Comparison of ENCODE assay signal across 10 cellular contexts in genomic region chr15:37093480-37094410, GRCh38. TPM values are rescaled to one million over a fixed set of nuclear protein-coding genes. Genes with fewer than 3 reads are reported as not detected.
A peak's percentile ranks its signal among the peaks of the same experiment; 100 is the strongest.
DNase-seq lines count a peak whose midpoint lies in the region; ATAC-seq, FAIRE-seq and TF ChIP-seq lines count a peak whose summit lies in the region.
"Had no signal": no experiment of that assay in that cellular context is flagged by ENCODE, and none has a peak within 500 bp of the region (broad histone marks: within the 10 kb centered on the region; RNA-seq: fewer than 3 reads in every experiment).

No MANE protein-coding gene starts in this region.

- SMC1A ChIA-PET in GM12878 (lab: Charles Lee; ENCODE audit: uncharacterized antibody, unreplicated experiment): interaction anchor here (0.8 to 4.0 kb wide), 20 partner anchors 10 to 201 kb away, joined by 3 to 31 read pairs (median 4); no protein-coding TSS in a partner anchor

- peaks cover 19% of the 10 kb centered on the region for H3K79me2 ChIP-seq in GM12878 (ENCODE audit: control insufficient read depth, insufficient read depth, low read length)

- H3K27me3 ChIP-seq in GM12878 (replicated peaks in 1 of 2; ENCODE audit: control insufficient read depth in 2 of 2, insufficient read depth in 2 of 2, low read length in 1 of 2): no peaks in the 10 kb centered on the region; a peak in 1 of 4 replicates
- H3K27me3 ChIP-seq in iPS-20b (ENCODE audit: insufficient read depth, low read length): peaks cover 74% of the 10 kb centered on the region
- H3K27me3 ChIP-seq in stomach: peaks cover 0 to 32% (median 0%) of the 10 kb centered on the region in 3 donors
- H3K27me3 ChIP-seq: SJSA1 had no signal

- POLR2A ChIA-PET in GM12878 (lab: Charles Lee): interaction anchor here (1.4 kb wide), 1 partner anchor 128 kb away, joined by 3 read pairs; no protein-coding TSS in a partner anchor

- in situ Hi-C loops in GM12878 (cut with MboI): loop anchor here (10.0 kb wide), 1 partner anchor 1569 kb away; no protein-coding TSS in a partner anchor

- BruUV-seq in GM12878 (replicated peaks; lab: Mats Ljungman, UMichigan): no TSS peak

- peak overlapping the region; percentile 1 for H3K4me2 ChIP-seq in GM12878 (ENCODE audit: control insufficient read depth, insufficient read depth)

- H3K9ac ChIP-seq in GM12878 (ENCODE audit: control insufficient read depth, insufficient read depth, low read length): no peak overlapping the region
- no peak overlapping the region for H3K9ac ChIP-seq in iPS-20b (ENCODE audit: low read depth, low read length)

- CTCF ChIA-PET in GM12878 (lab: Yijun Ruan, JAX): interaction anchor here (1.1 to 2.4 kb wide), 8 partner anchors 8 to 210 kb away, joined by 3 to 11 read pairs (median 3); no protein-coding TSS in a partner anchor

- no peaks in the 10 kb centered on the region for H3K9me3 ChIP-seq in GM12878 (replicated peaks; ENCODE audit: control insufficient read depth, insufficient read depth, low read length)
- H3K9me3 ChIP-seq in iPS-20b (ENCODE audit: insufficient read depth, low read depth, low read length): no peaks in the 10 kb centered on the region
- H3K9me3 ChIP-seq in stomach: no peaks in the 10 kb centered on the region
- H3K9me3 ChIP-seq: SJSA1 had no signal

- no peak overlapping the region for H3K27ac ChIP-seq in GM12878 (ENCODE audit: control insufficient read depth, insufficient read depth)
- H3K27ac ChIP-seq in iPS-20b (ENCODE audit: low read length): no peak overlapping the region
- peak overlapping the region in 3 of 5 donors; percentile 94 to 96 (median 95) for H3K27ac ChIP-seq in stomach
- H3K27ac ChIP-seq: SJSA1 had no signal

- no peak overlapping the region for H2AFZ ChIP-seq in GM12878 (ENCODE audit: control insufficient read depth, low read depth, low read length)

- FAIRE-seq in HTR-8/SVneo (lab: Jason Lieb, UNC): peak; percentile 76
- no peak for FAIRE-seq in GM12878 (lab: Jason Lieb, UNC)

- TF ChIP-seq POLR2A in GM12878 (IDR thresholded peaks at IDR 0.05; ENCODE audit: low read depth, low read length): no peak
- no peak for TF ChIP-seq POLR2A in stomach (IDR thresholded peaks at IDR 0.05)

- no peak overlapping the region for H3K4me3 ChIP-seq in GM12878
- H3K4me3 ChIP-seq in iPS-20b (ENCODE audit: low read length): peak overlapping the region; percentile 59; the same call in 1 of the 2 replicates
- H3K4me3 ChIP-seq in stomach: peak overlapping the region; percentile 10 to 79 (median 51)
- H3K4me3 ChIP-seq: SJSA1 had no signal

- 70% methylated on average over 12 of the region's 12 CpGs for WGBS in GM12878 (ENCODE audit: insufficient coverage, insufficient replicate concordance, low lambda C conversion rate, missing lambda C conversion rate)
- 62 to 77% (median 71%) methylated on average over 12 of the region's 12 CpGs for WGBS in stomach, 5 donors

- RAD21 ChIA-PET in GM12878 (lab: Charles Lee; ENCODE audit: unreplicated experiment): interaction anchor here (1.0 to 1.5 kb wide), 5 partner anchors 11 to 593 kb away, joined by 3 to 7 read pairs (median 4); no protein-coding TSS in a partner anchor

- no peaks in the 10 kb centered on the region for H4K20me1 ChIP-seq in GM12878 (ENCODE audit: control insufficient read depth, insufficient read depth)

- no peak for TF ChIP-seq RAD21 in GM12878 (IDR thresholded peaks at IDR 0.05; ENCODE audit: insufficient read depth, low read depth, low read length)

- peak; percentile 30; the same call in 2 of the 3 replicates for ATAC-seq in GM12878
- ATAC-seq in GM19324 (IDR thresholded peaks at IDR 0.05; ENCODE audit: low FRiP score, unreplicated experiment): no peak
- no peak for ATAC-seq in HG02973 (IDR thresholded peaks at IDR 0.05; ENCODE audit: unreplicated experiment)
- ATAC-seq in GM21576 (IDR thresholded peaks at IDR 0.05; ENCODE audit: unreplicated experiment): no peak

- intact Hi-C loops in GM12878 (cut with micrococcal nuclease; ENCODE audit: unreplicated experiment) (no loop called here), stomach (cut with DNase I; ENCODE audit: low total_unique reads) (no loop called here)

- DNase-seq in HTR-8/SVneo (ENCODE audit: insufficient read length, low spot score) (no peak), GM12878 (ENCODE audit: low read depth, low spot score) (no peak), stomach (no peak)
- DNase-seq in effector CD4-positive, alpha-beta T cell: no peak
- DNase-seq: cerebellar nuclear complex had no signal

- H3K4me1 ChIP-seq in GM12878 (ENCODE audit: control insufficient read depth, insufficient read depth, low read length): peaks cover 13% of the 10 kb centered on the region
- H3K4me1 ChIP-seq in iPS-20b (ENCODE audit: insufficient read depth, low read length): peaks cover 42% of the 10 kb centered on the region
- peaks cover 0 to 56% (median 17%) of the 10 kb centered on the region in 4 donors for H3K4me1 ChIP-seq in stomach

- TF ChIP-seq EP300 in GM12878 (IDR thresholded peaks at IDR 0.05; ENCODE audit: borderline replicate concordance in 1 of 2, control insufficient read depth in 1 of 2, low read depth in 2 of 2, low read length in 2 of 2): no peak
- no peak for TF ChIP-seq EP300 in stomach (IDR thresholded peaks at IDR 0.05)

- TF ChIP-seq CTCF in GM12878 (IDR thresholded peaks at IDR 0.05 in 2 of 3, conservative IDR thresholded peaks at IDR 0.05 in 1 of 3; ENCODE audit: control insufficient read depth in 2 of 3, extremely low read depth in 1 of 3, insufficient read depth in 1 of 3, low read depth in 3 of 3, low read length in 3 of 3) (no peak), stomach (IDR thresholded peaks at IDR 0.05) (no peak)

- H3K36me3 ChIP-seq in GM12878 (ENCODE audit: control insufficient read depth in 2 of 2, insufficient read depth in 2 of 2, low read length in 1 of 2) (peaks cover 0 to 2% of the 10 kb centered on the region in 2 experiments; a peak in 1 of 4 replicates), iPS-20b (ENCODE audit: insufficient read depth, low read depth, low read length) (no peaks in the 10 kb centered on the region), stomach (peaks cover 0 to 25% (median 16%) of the 10 kb centered on the region in 4 donors)

TF ChIP-seq in GM12878, 131 proteins besides CTCF, POLR2A, EP300 and RAD21:
- TF ChIP-seq MEF2B (IDR thresholded peaks at IDR 0.05; ENCODE audit: partially characterized antibody, poor library complexity, severe bottlenecking) (peak; percentile 27), CBFB (IDR thresholded peaks at IDR 0.05; ENCODE audit: low read depth) (no peak), MLLT1 (IDR thresholded peaks at IDR 0.05) (peak; percentile 93), TCF3 (IDR thresholded peaks at IDR 0.05; ENCODE audit: borderline replicate concordance, insufficient read depth, low read depth, low read length) (no peak), TAF1 (IDR thresholded peaks at IDR 0.05; ENCODE audit: borderline replicate concordance, low read depth, low read length) (no peak)

RNA-seq across cellular contexts. Expression of gene MEIS2, which starts 6.6 kb away (rescaled TPM):
- 136 and 143 TPM in 2 replicates for total RNA-seq in GM12878 (2013; cell fraction: nucleolus; rRNA removed)
- total RNA-seq in GM12878 (2014; rRNA removed) (35.2 and 38.6 TPM in 2 replicates), GM12878 (2014; rRNA removed; fragmentation: Illumina TruSeq; extraction: Trizol) (32.3 and 34.0 TPM in 2 replicates), GM12878 (2021) (33.4 and 34.8 TPM in 2 replicates), stomach (10 to 100 TPM in 4 of 5 donors, 1 to 10 TPM in 1; 9.6 to 77.7 (median 46.1) TPM)
- 6.0 TPM for polyA plus RNA-seq in GM12878 (2011; ENCODE audit: low read depth)
- polyA plus RNA-seq in GM12878 (2011; rRNA removed) (13.1 and 21.2 TPM in 2 replicates), GM12878 (2014; fragmentation: Illumina TruSeq; extraction: Trizol) (48.9 and 54.0 TPM in 2 replicates), GM12878 (2014; fragmentation: Nextera tagmentation; extraction: Ambion mirVana) (1 to 10 TPM; 9.2 to 9.4 TPM), GM12878 (2014; rRNA removed) (17.4 and 22.3 TPM in 2 replicates), GM12878 (2016; fragmentation: Nextera tagmentation; extraction: Ambion mirVana) (10 to 100 TPM; 16.9 to 19.7 TPM), stomach (10 to 100 TPM in 1 of 3 donors, 1 to 10 TPM in 2; 3.9 to 12.4 (median 9.2) TPM)
- polyA plus RNA-seq in GM12878 (2011; cell fraction: cytosol; rRNA removed): 19.9 and 22.9 TPM in 2 replicates
- polyA plus RNA-seq in GM12878 (2011; cell fraction: nucleus; rRNA removed): 49.1 and 52.6 TPM in 2 replicates
- 10.5 and 12.8 TPM in 2 replicates for polyA plus RNA-seq in GM12878 (2012)
- polyA minus RNA-seq in GM12878 (2011; rRNA and poly(A)+ RNA removed): 47.6 and 57.6 TPM in 2 replicates
- polyA minus RNA-seq in GM12878 (2011; cell fraction: cytosol; rRNA and poly(A)+ RNA removed): 8.1 and 9.4 TPM in 2 replicates
- polyA minus RNA-seq in GM12878 (2011; cell fraction: nucleus; rRNA and poly(A)+ RNA removed): 88.5 and 167 TPM in 2 replicates

Comparison
In these comparisons a context has a peak if more than half of its experiments do, and no peak if none do; other contexts are left out.
1. H3K27ac ChIP-seq: peak in stomach (3 of 5); none in GM12878 (single experiment) and iPS-20b (single experiment).